Comparison of ENCODE assay signal across 9 cellular contexts in genomic region chr17:16442141-16442540, GRCh38. TPM values are rescaled to one million over a fixed set of nuclear protein-coding genes. Genes with fewer than 3 reads are reported as not detected.
DNase-seq lines count a peak whose midpoint lies in the region; ATAC-seq, FAIRE-seq and TF ChIP-seq lines count a peak whose summit lies in the region.
"Had no signal": no experiment of that assay in that cellular context is flagged by ENCODE, and none has a peak within 500 bp of the region (broad histone marks: within the 10 kb centered on the region; RNA-seq: fewer than 3 reads in every experiment).

No MANE protein-coding gene starts in this region.

- peaks cover 21 to 50% of the 10 kb centered on the region in 2 experiments for H3K36me3 ChIP-seq in HepG2 (replicated peaks in 1 of 2; ENCODE audit: control insufficient read depth in 1 of 2, insufficient read depth in 2 of 2, low read length in 2 of 2)
- H3K36me3 ChIP-seq in right lobe of liver, result peaks cover 0 to 41% (median 13%) of the 10 kb centered on the region in 4 donors
- peaks cover 66% of the 10 kb centered on the region for H3K36me3 ChIP-seq in endodermal cell (ENCODE audit: control insufficient read depth, insufficient read depth, low read length)
- peaks cover 0 to 52% (median 41%) of the 10 kb centered on the region in 5 donors for H3K36me3 ChIP-seq in subcutaneous abdominal adipose tissue (ENCODE audit: control insufficient read depth in 5 of 5, insufficient read depth in 5 of 5, low read length in 5 of 5)
- H3K36me3 ChIP-seq in kidney (ENCODE audit: control insufficient read depth in 1 of 2, insufficient read depth in 2 of 2, low read length in 2 of 2), result peaks cover 15 to 25% of the 10 kb centered on the region in 2 donors

- in situ Hi-C loops in HepG2 (cut with HindIII; ENCODE audit: extremely low pct_ligation_motif_present, low pct_unique_long_range_greater_than_20kb), result no loop called here

- POLR2A ChIA-PET in HepG2 (lab: Yijun Ruan, JAX), result interaction anchor here (0.7 to 10.1 kb wide), 12 partner anchors 9 to 239 kb away, joined by 3 to 159 read pairs (median 6); partner anchors contain the start of genes TRPV2 and UBB

- 71% methylated on average over 1 of the region's 1 CpG for WGBS in HepG2 (ENCODE audit: low lambda C conversion rate)
- WGBS in right lobe of liver (ENCODE audit: insufficient coverage, low coverage, low lambda C conversion rate, missing lambda C conversion rate), result 67% methylated on average over 1 of the region's 1 CpG
- 90 to 94% methylated on average over 1 of the region's 1 CpG for WGBS in endodermal cell (ENCODE audit: insufficient coverage in 1 of 2, insufficient read length in 1 of 2), 2 experiments

- no peaks in the 10 kb centered on the region for H3K27me3 Mint-ChIP-seq in endodermal cell (ENCODE audit: insufficient read depth)

- H3K4me1 ChIP-seq in HepG2 (ENCODE audit: insufficient read depth, low read length) (peaks cover 84% of the 10 kb centered on the region), right lobe of liver (peaks cover 0 to 62% (median 14%) of the 10 kb centered on the region in 4 donors), endodermal cell (ENCODE audit: control insufficient read depth, insufficient read depth, low read length) (peaks cover 4% of the 10 kb centered on the region), subcutaneous abdominal adipose tissue (ENCODE audit: control insufficient read depth in 5 of 5, insufficient read depth in 5 of 5, low read length in 5 of 5) (peaks cover 13 to 68% (median 63%) of the 10 kb centered on the region in 5 donors), kidney (ENCODE audit: control insufficient read depth in 1 of 2, insufficient read depth in 1 of 2, low read depth in 1 of 2, low read length in 2 of 2) (peaks cover 8 to 28% of the 10 kb centered on the region in 2 donors)

- H3K4me2 ChIP-seq in HepG2 (ENCODE audit: low read depth, low read length), result peak overlapping the region; percentile 96

- H3K9ac ChIP-seq in HepG2 (ENCODE audit: insufficient read depth, low read depth, low read length) (peak overlapping the region; percentile 98), endodermal cell (ENCODE audit: extremely low read depth, low read length, poor library complexity, severe bottlenecking) (peak overlapping the region; percentile 46), subcutaneous abdominal adipose tissue (ENCODE audit: low read length in 5 of 5) (peak overlapping the region in 2 of 5 donors; percentile 18 to 32), kidney (ENCODE audit: low read length in 2 of 2) (no peak overlapping the region)

- no TSS peak for BruUV-seq in HepG2 (replicated peaks; lab: Mats Ljungman, UMichigan)

- DNase-seq in HepG2 (ENCODE audit: low spot score) (no peak), right lobe of liver (no peak), RKO (ENCODE audit: low spot score) (peak; percentile 68), endodermal cell (no peak), OCI-M2 (lab: John Stamatoyannopoulos, UW; ENCODE audit: unreplicated experiment) (no peak), kidney (no peak)
- DNase-seq in stimulated activated CD4-positive, alpha-beta T cell treated with anti-CD3 and anti-CD28 coated beads, Interleukin-2, amount 100 ng/mL, for 24 hours, result no peak

- peak overlapping the region; percentile 89 for H3K27ac ChIP-seq in HepG2 (ENCODE audit: extremely low read length, insufficient read depth, low read length)
- no peak overlapping the region for H3K27ac ChIP-seq in right lobe of liver
- H3K27ac ChIP-seq in endodermal cell (ENCODE audit: low read depth, low read length), result no peak overlapping the region
- peak overlapping the region; percentile 43 for H3K27ac ChIP-seq in subcutaneous abdominal adipose tissue (ENCODE audit: low read depth, low read length)
- H3K27ac ChIP-seq in kidney (ENCODE audit: low read depth in 2 of 2, low read length in 2 of 2), result no peak overlapping the region
- H3K27ac ChIP-seq: right atrium auricular region had no signal

- TF ChIP-seq CTCF in HepG2 (CRISPR knock-in tag; IDR thresholded peaks at IDR 0.05), result no peak
- no peak for TF ChIP-seq CTCF in right lobe of liver (IDR thresholded peaks at IDR 0.05)
- no peak for TF ChIP-seq CTCF in endodermal cell (conservative IDR thresholded peaks at IDR 0.05)
- TF ChIP-seq CTCF in kidney (IDR thresholded peaks at IDR 0.05; ENCODE audit: borderline replicate concordance, extremely low read depth, insufficient read depth), result no peak

- FAIRE-seq in HepG2 (lab: Jason Lieb, UNC), result no peak
- FAIRE-seq in kidney (lab: Jason Lieb, UNC), result no peak

- H3K79me2 ChIP-seq in HepG2 (ENCODE audit: insufficient read depth, low read length), result peaks cover 39% of the 10 kb centered on the region

- H4K20me1 ChIP-seq in HepG2 (ENCODE audit: insufficient read depth, low read length), result peaks cover 47% of the 10 kb centered on the region

- peaks cover 31% of the 10 kb centered on the region for H3K4me1 Mint-ChIP-seq in endodermal cell

- no peaks in the 10 kb centered on the region for H3K9me3 ChIP-seq in HepG2 (ENCODE audit: low read length)
- no peaks in the 10 kb centered on the region for H3K9me3 ChIP-seq in right lobe of liver
- no peaks in the 10 kb centered on the region for H3K9me3 ChIP-seq in endodermal cell (ENCODE audit: control insufficient read depth, low read length)
- H3K9me3 ChIP-seq in subcutaneous abdominal adipose tissue (ENCODE audit: control insufficient read depth in 5 of 5, low read length in 5 of 5), result no peaks in the 10 kb centered on the region
- no peaks in the 10 kb centered on the region for H3K9me3 ChIP-seq in kidney (ENCODE audit: control insufficient read depth in 1 of 2, low read length in 2 of 2)
- H3K9me3 ChIP-seq: right atrium auricular region had no signal

- peaks cover 61% of the 10 kb centered on the region for H3K36me3 Mint-ChIP-seq in endodermal cell (ENCODE audit: low read depth)

- intact Hi-C loops in HepG2 (cut with micrococcal nuclease; ENCODE audit: unreplicated experiment) (no loop called here), right lobe of liver (cut with DNase I) (no loop called here), kidney (cut with DNase I) (no loop called here)

- H3K27me3 ChIP-seq in HepG2 (ENCODE audit: control insufficient read depth in 1 of 2, insufficient read depth in 2 of 2, low read length in 2 of 2) (no peaks in the 10 kb centered on the region; a peak in 1 of 5 replicates), right lobe of liver (no peaks in the 10 kb centered on the region), endodermal cell (ENCODE audit: control insufficient read depth, insufficient read depth, low read length, poor library complexity, severe bottlenecking) (no peaks in the 10 kb centered on the region), subcutaneous abdominal adipose tissue (ENCODE audit: control insufficient read depth in 5 of 5, insufficient read depth in 4 of 5, low read length in 5 of 5) (peaks cover 0 to 4% (median 0%) of the 10 kb centered on the region in 5 donors)
- H3K27me3 ChIP-seq: right atrium auricular region had no signal

- TF ChIP-seq RAD21 in HepG2 (CRISPR knock-in tag; IDR thresholded peaks at IDR 0.05), result no peak

- H3K4me3 Mint-ChIP-seq in endodermal cell, result peak overlapping the region; percentile 97

- no peaks in the 10 kb centered on the region for H3K9me3 Mint-ChIP-seq in endodermal cell

- CTCF ChIA-PET in HepG2 (lab: Yijun Ruan, JAX; ENCODE audit: low intra/inter-chr PET ratio, low total read pairs), result no interaction called here

- 0 out of 4 replicates have a peak, but pooled peaks of 1 of the 2 experiments have one; percentile 54 for TF ChIP-seq POLR2A in HepG2 (IDR thresholded peaks at IDR 0.05; ENCODE audit: insufficient read depth in 1 of 2, low read depth in 2 of 2, low read length in 2 of 2)
- no peak for TF ChIP-seq POLR2A in right lobe of liver (IDR thresholded peaks at IDR 0.05)

- H2AFZ ChIP-seq in HepG2 (ENCODE audit: low read length), result no peak overlapping the region

- ATAC-seq in HepG2, result no peak
- ATAC-seq in right lobe of liver, result no peak

- peak overlapping the region; percentile 56 for H3K27ac Mint-ChIP-seq in endodermal cell

- TF ChIP-seq EP300 in HepG2 (IDR thresholded peaks at IDR 0.05; ENCODE audit: low read depth in 2 of 2, low read length in 2 of 2), result no peak
- no peak for TF ChIP-seq EP300 in HepG2 (CRISPR knock-in tag; IDR thresholded peaks at IDR 0.05; ENCODE audit: borderline replicate concordance)

- H3K4me3 ChIP-seq in HepG2 (replicated peaks in 1 of 3; ENCODE audit: insufficient read depth in 1 of 3, low read depth in 2 of 3, low read length in 3 of 3) (peak overlapping the region; percentile 42 to 94 (median 91); a peak in 5 of 6 replicates), right lobe of liver (no peak overlapping the region), endodermal cell (ENCODE audit: low read length) (peak overlapping the region; percentile 90), subcutaneous abdominal adipose tissue (ENCODE audit: low read depth in 1 of 5, low read length in 5 of 5) (peak overlapping the region in 1 of 5 donors; percentile 24), kidney (ENCODE audit: low read length in 2 of 2) (no peak overlapping the region)
- H3K4me3 ChIP-seq: right atrium auricular region had no signal

RNA-seq across cellular contexts. Expression of gene TRPV2, which starts 26.8 kb away (rescaled TPM):
- total RNA-seq in HepG2 (2016; rRNA removed; fragmentation: Illumina TruSeq; extraction: Trizol) (7.3 and 13.6 TPM in 2 replicates), right lobe of liver (1 to 10 TPM; 3.3 to 8.2 (median 4.8) TPM), endodermal cell (1 to 10 TPM in 1 of 2 donors, under 1 TPM in 1; 0.51 to 1.1 TPM), kidney (18.2 TPM)
- total RNA-seq in HepG2 (2016; cell fraction: cytosol; rRNA removed; fragmentation: Illumina TruSeq; extraction: Trizol; ENCODE audit: low read depth), result 3.5 and 3.8 TPM in 2 replicates
- 6.3 and 14.4 TPM in 2 replicates for total RNA-seq in HepG2 (2016; cell fraction: insoluble cytoplasmic fraction; rRNA removed; fragmentation: Illumina TruSeq; extraction: Trizol)
- 3.2 and 4.6 TPM in 2 replicates for total RNA-seq in HepG2 (2016; cell fraction: membrane; rRNA removed; fragmentation: Illumina TruSeq; extraction: Trizol)
- 9.6 and 14.3 TPM in 2 replicates for total RNA-seq in HepG2 (2016; cell fraction: nucleus; rRNA removed; fragmentation: Illumina TruSeq; extraction: Trizol)
- polyA plus RNA-seq in HepG2 (2011; rRNA removed) (21.3 and 37.6 TPM in 2 replicates), kidney (ENCODE audit: insufficient read depth, low read depth, low replicate concordance) (8.6 TPM)
- polyA plus RNA-seq in HepG2 (2011; cell fraction: cytosol; rRNA removed), result 20.1 and 21.2 TPM in 2 replicates
- 40.8 and 61.1 TPM in 2 replicates for polyA plus RNA-seq in HepG2 (2011; cell fraction: nucleus; rRNA removed)
- polyA plus RNA-seq in HepG2 (2012), result 26.6 and 37.4 TPM in 2 replicates
- 2.0 and 2.3 TPM in 2 replicates for polyA plus RNA-seq in HepG2 (2016; cell fraction: cytosol; fragmentation: Illumina TruSeq; extraction: Trizol; ENCODE audit: low read depth)
- 3.6 and 5.9 TPM in 2 replicates for polyA plus RNA-seq in HepG2 (2016; cell fraction: insoluble cytoplasmic fraction; fragmentation: Illumina TruSeq; extraction: Trizol; ENCODE audit: low read depth)
- 2.2 and 2.8 TPM in 2 replicates for polyA plus RNA-seq in HepG2 (2016; cell fraction: membrane; fragmentation: Illumina TruSeq; extraction: Trizol; ENCODE audit: low read depth)
- 14.9 and 19.2 TPM in 2 replicates for polyA plus RNA-seq in HepG2 (2016; cell fraction: nucleus; fragmentation: Illumina TruSeq; extraction: Trizol; ENCODE audit: insufficient read depth, low read depth)
- polyA minus RNA-seq in HepG2 (2011; rRNA and poly(A)+ RNA removed; ENCODE audit: low replicate concordance), result 1.4 and 45.5 TPM in 2 replicates
- 24.7 and 31.6 TPM in 2 replicates for polyA minus RNA-seq in HepG2 (2011; cell fraction: cytosol; rRNA and poly(A)+ RNA removed)
- polyA minus RNA-seq in HepG2 (2011; cell fraction: nucleus; rRNA and poly(A)+ RNA removed), result 11.8 and 18.9 TPM in 2 replicates
- polyA plus RNA-seq in endodermal cell (2013, experiment 1 of 2), result 1.4 TPM
- polyA plus RNA-seq in endodermal cell (2013, experiment 2 of 2), result 2.1 TPM

RNA-seq across cellular contexts. Expression of gene LRRC75A, which starts 49.9 kb away (rescaled TPM):
- total RNA-seq in HepG2 (2016; rRNA removed; fragmentation: Illumina TruSeq; extraction: Trizol), result 0.06 TPM in 1 of 2 replicates, not detected in the other
- not detected in 2 replicates for total RNA-seq in HepG2 (2016; cell fraction: cytosol; rRNA removed; fragmentation: Illumina TruSeq; extraction: Trizol; ENCODE audit: low read depth)
- 0.10 TPM in 1 of 2 replicates, not detected in the other for total RNA-seq in HepG2 (2016; cell fraction: insoluble cytoplasmic fraction; rRNA removed; fragmentation: Illumina TruSeq; extraction: Trizol)
- 0.15 and 0.21 TPM in 2 replicates for total RNA-seq in HepG2 (2016; cell fraction: membrane; rRNA removed; fragmentation: Illumina TruSeq; extraction: Trizol)
- not detected in 2 replicates for total RNA-seq in HepG2 (2016; cell fraction: nucleus; rRNA removed; fragmentation: Illumina TruSeq; extraction: Trizol)
- 0.03 and 0.18 TPM in 2 replicates for polyA plus RNA-seq in HepG2 (2011; rRNA removed)
- 0.04 and 0.06 TPM in 2 replicates for polyA plus RNA-seq in HepG2 (2011; cell fraction: cytosol; rRNA removed)
- polyA plus RNA-seq in HepG2 (2011; cell fraction: nucleus; rRNA removed), result 0.10 and 0.12 TPM in 2 replicates
- polyA plus RNA-seq in HepG2 (2012), result 0.64 and 0.87 TPM in 2 replicates
- polyA plus RNA-seq in HepG2 (2016; cell fraction: cytosol; fragmentation: Illumina TruSeq; extraction: Trizol; ENCODE audit: low read depth), result not detected in 2 replicates
- polyA plus RNA-seq in HepG2 (2016; cell fraction: insoluble cytoplasmic fraction; fragmentation: Illumina TruSeq; extraction: Trizol; ENCODE audit: low read depth), result not detected in 2 replicates
- 0.08 TPM in 1 of 2 replicates, not detected in the other for polyA plus RNA-seq in HepG2 (2016; cell fraction: membrane; fragmentation: Illumina TruSeq; extraction: Trizol; ENCODE audit: low read depth)
- not detected in 2 replicates for polyA plus RNA-seq in HepG2 (2016; cell fraction: nucleus; fragmentation: Illumina TruSeq; extraction: Trizol; ENCODE audit: insufficient read depth, low read depth)
- 1.6 TPM in 1 of 2 replicates, not detected in the other for polyA minus RNA-seq in HepG2 (2011; rRNA and poly(A)+ RNA removed; ENCODE audit: low replicate concordance)
- not detected in 2 replicates for polyA minus RNA-seq in HepG2 (2011; cell fraction: cytosol; rRNA and poly(A)+ RNA removed)
- 0.25 TPM in 1 of 2 replicates, not detected in the other for polyA minus RNA-seq in HepG2 (2011; cell fraction: nucleus; rRNA and poly(A)+ RNA removed)
- under 1 TPM; 0.12 to 0.62 (median 0.22) TPM for total RNA-seq in right lobe of liver
- total RNA-seq in endodermal cell, result 1 to 10 TPM; 3.2 to 5.0 TPM
- polyA plus RNA-seq in endodermal cell (2013, experiment 1 of 2), result 6.6 TPM
- 5.7 TPM for polyA plus RNA-seq in endodermal cell (2013, experiment 2 of 2)
- 2.5 TPM for total RNA-seq in kidney
- 2.6 TPM for polyA plus RNA-seq in kidney (ENCODE audit: insufficient read depth, low read depth, low replicate concordance)

Comparison
In these comparisons a context has a peak if more than half of its experiments do, and no peak if none do; other contexts are left out.
1. H3K27ac ChIP-seq: peak in HepG2 (single experiment) and subcutaneous abdominal adipose tissue (single experiment); none in right lobe of liver (0 of 3), endodermal cell (single experiment) and kidney (0 of 2).
2. H3K4me3 ChIP-seq: peak in HepG2 (3 of 3) and endodermal cell (single experiment); none in right lobe of liver (0 of 3) and kidney (0 of 2).
3. H3K9ac ChIP-seq: peak in HepG2 (single experiment) and endodermal cell (single experiment); none in kidney (0 of 2).